In the genomic region with DNA sequence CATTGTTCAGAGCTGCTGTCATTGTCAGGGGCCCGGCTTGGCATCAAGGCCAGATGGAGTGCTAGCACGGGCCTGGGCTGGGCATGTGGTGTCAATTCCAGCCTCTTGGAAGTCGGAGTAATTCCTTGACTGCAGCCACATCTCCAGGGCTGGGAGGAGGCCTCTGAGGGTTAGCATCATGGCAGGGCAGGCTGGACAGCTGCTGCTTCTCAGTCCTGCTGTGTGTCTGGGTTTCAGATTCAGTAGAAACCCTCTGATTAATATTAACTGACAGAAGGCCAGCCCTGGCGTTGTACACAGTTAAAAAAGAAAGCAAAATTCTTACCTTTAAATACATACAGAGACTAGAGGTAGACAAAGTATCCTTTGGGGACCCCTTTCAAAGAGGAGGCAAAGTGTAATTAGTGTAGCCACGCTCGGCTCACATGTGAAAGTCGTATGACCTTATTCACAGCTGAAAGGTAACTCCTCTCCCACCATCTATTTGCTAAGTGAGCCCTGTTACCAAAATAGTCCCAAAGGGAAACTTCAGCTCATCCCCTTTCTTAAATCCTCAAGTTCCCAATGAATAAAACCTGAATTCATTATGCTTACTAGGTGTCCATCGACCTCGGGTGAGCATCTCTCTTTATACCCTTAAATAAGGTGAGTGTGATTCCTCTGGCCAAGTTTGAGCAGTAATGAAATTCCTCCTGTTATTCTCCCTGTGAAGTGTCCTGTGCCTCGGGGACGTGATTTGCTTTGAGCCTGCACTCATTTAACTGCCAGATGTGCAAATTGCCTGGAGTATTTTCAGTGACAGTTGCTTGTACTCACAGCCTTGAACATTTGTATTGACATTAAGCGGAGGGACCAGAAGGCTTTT, we compare ENCODE assay signal across 11 cellular contexts.
DNase-seq lines count a peak whose midpoint lies in the region; ATAC-seq and TF ChIP-seq lines count a peak whose summit lies in the region.
"Had no signal": no experiment of that assay in that cellular context is flagged by ENCODE, and none has a peak within 500 bp of the region (broad histone marks: within the 10 kb centered on the region; RNA-seq: fewer than 3 reads in every experiment).

No MANE protein-coding gene starts in this region.

- H3K36me3 ChIP-seq in WERI-Rb-1 (no peaks in the 10 kb centered on the region), ovary (no peaks in the 10 kb centered on the region)

- ATAC-seq in GM18868 (IDR thresholded peaks at IDR 0.05; ENCODE audit: unreplicated experiment) (peak; percentile 50), GM21529 (IDR thresholded peaks at IDR 0.05; ENCODE audit: unreplicated experiment) (peak; percentile 73), HG03378 (IDR thresholded peaks at IDR 0.05; ENCODE audit: unreplicated experiment) (peak; percentile 79)
- ATAC-seq: left lung had no signal

- no peak for TF ChIP-seq POLR2A in ovary (IDR thresholded peaks at IDR 0.05)

- H3K9me3 ChIP-seq in WERI-Rb-1 (ENCODE audit: severe bottlenecking) (no peaks in the 10 kb centered on the region), ovary (no peaks in the 10 kb centered on the region)
- H3K9me3 ChIP-seq: left lung had no signal

- H3K27ac ChIP-seq in WERI-Rb-1 (no peak overlapping the region), ovary (no peak overlapping the region)
- H3K27ac ChIP-seq: epithelial cell of prostate, left lung had no signal

- no peak for TF ChIP-seq EP300 in ovary (IDR thresholded peaks at IDR 0.05)

- no peak overlapping the region for H3K4me3 ChIP-seq in WERI-Rb-1 (ENCODE audit: low read depth, low read length)
- H3K4me3 ChIP-seq in ovary = no peak overlapping the region
- H3K4me3 ChIP-seq: left lung had no signal

- DNase-seq in islet precursor cell (peak; percentile 46), WERI-Rb-1 (no peak), activated gamma-delta T cell (lab: John Stamatoyannopoulos, UW) (no peak), ovary (no peak), C1 segment of cervical spinal cord (lab: John Stamatoyannopoulos, UW) (no peak)
- DNase-seq: left lung, NCI-H2227 treated with DMSO at 0.1 percent for 48 hours had no signal

- H3K27me3 ChIP-seq in WERI-Rb-1 (ENCODE audit: insufficient read depth, low read depth, severe bottlenecking) = peaks cover 77% of the 10 kb centered on the region
- no peaks in the 10 kb centered on the region for H3K27me3 ChIP-seq in ovary
- H3K27me3 ChIP-seq: left lung had no signal

- H3K4me1 ChIP-seq in ovary (ENCODE audit: insufficient read depth) = peaks cover 3% of the 10 kb centered on the region
- H3K4me1 ChIP-seq: left lung had no signal

- intact Hi-C loops in ovary (cut with DNase I) = no loop called here

- TF ChIP-seq CTCF in WERI-Rb-1 (IDR thresholded peaks at IDR 0.05; ENCODE audit: low read depth, low read length) (no peak), ovary (IDR thresholded peaks at IDR 0.05) (no peak)

- WGBS in ovary, 3 donors = 67 to 75% (median 71%) methylated on average over 12 of the region's 12 CpGs
